ENCODE assay signal across 20 cellular contexts in the genomic region with DNA sequence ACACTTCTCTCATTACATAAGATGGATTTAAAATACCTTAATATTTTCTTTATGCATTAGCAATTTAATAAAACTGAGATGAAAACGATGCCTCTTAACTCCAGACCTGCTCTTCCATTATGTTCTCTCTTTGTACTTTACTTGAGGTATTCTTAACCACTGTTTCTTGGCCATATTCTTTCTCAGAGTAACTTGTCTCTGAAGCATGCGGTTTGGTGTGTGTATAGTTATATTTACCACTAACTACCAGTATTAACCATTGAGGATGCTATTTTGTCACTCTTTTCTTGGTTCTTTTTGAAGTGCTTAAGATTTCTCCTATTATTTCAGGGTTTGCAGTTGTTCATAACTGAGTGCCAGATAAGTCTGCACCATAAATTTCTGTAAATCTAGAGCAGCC.
"Had no signal": no experiment of that assay in that cellular context is flagged by ENCODE, and none has a peak within 500 bp of the region (broad histone marks: within the 10 kb centered on the region; RNA-seq: fewer than 3 reads in every experiment).

No MANE protein-coding gene starts in this region.

- H3K27ac Mint-ChIP-seq: activated CD4-positive, alpha-beta memory T cell treated with anti-CD3 and anti-CD28 coated beads for 36 hours; dendritic cell treated with granulocyte-macrophage colony-stimulating factor and Interleukin-4, amounts not matched to agents 40 ng/mL and 50 ng/mL, for 4 days; naive thymus-derived CD8-positive, alpha-beta T cell had no signal

- H3K4me3 Mint-ChIP-seq: activated CD4-positive, alpha-beta memory T cell treated with anti-CD3 and anti-CD28 coated beads for 36 hours; dendritic cell treated with granulocyte-macrophage colony-stimulating factor and Interleukin-4, amounts not matched to agents 40 ng/mL and 50 ng/mL, for 4 days; naive thymus-derived CD8-positive, alpha-beta T cell had no signal

- H3K27me3 ChIP-seq: breast epithelium, foreskin keratinocyte, tibial nerve, uterus had no signal

- H3K9me3 ChIP-seq: breast epithelium, left ventricle myocardium inferior, tibial nerve, uterus had no signal

- H3K9me3 Mint-ChIP-seq: activated CD4-positive, alpha-beta memory T cell treated with anti-CD3 and anti-CD28 coated beads for 36 hours; dendritic cell treated with granulocyte-macrophage colony-stimulating factor and Interleukin-4, amounts not matched to agents 40 ng/mL and 50 ng/mL, for 4 days; naive thymus-derived CD8-positive, alpha-beta T cell had no signal

- H3K4me1 ChIP-seq: breast epithelium, foreskin keratinocyte, uterus had no signal

- H3K27me3 Mint-ChIP-seq: activated CD4-positive, alpha-beta memory T cell treated with anti-CD3 and anti-CD28 coated beads for 36 hours; dendritic cell treated with granulocyte-macrophage colony-stimulating factor and Interleukin-4, amounts not matched to agents 40 ng/mL and 50 ng/mL, for 4 days; naive thymus-derived CD8-positive, alpha-beta T cell had no signal

- DNase-seq: activated CD4-positive, alpha-beta memory T cell treated with anti-CD3 and anti-CD28 coated beads for 36 hours; activated CD4-positive, CD25-positive, alpha-beta regulatory T cell treated with anti-CD3 and anti-CD28 coated beads, Interleukin-2, amount 50 U/mL, for 72 hours; activated CD8-positive, alpha-beta memory T cell treated with anti-CD3 and anti-CD28 coated beads, Interleukin-2, amount 50 U/mL, for 48 hours; aorta; cerebellar nuclear complex; effector memory CD4-positive, alpha-beta T cell; foreskin keratinocyte; glutamatergic neuron; hypothalamus; left ventricle myocardium inferior; naive thymus-derived CD8-positive, alpha-beta T cell; nucleus accumbens; posterior cingulate gyrus; stimulated activated CD4-positive, alpha-beta T cell treated with anti-CD3 and anti-CD28 coated beads, Interleukin-15, amount 100 ng/mL, for 24 hours; stimulated activated CD4-positive, alpha-beta T cell treated with anti-CD3 and anti-CD28 coated beads, Interleukin-4, amount 100 ng/mL, for 1 hour; stimulated activated naive CD4-positive, alpha-beta T cell; uterus had no signal

- H3K4me3 ChIP-seq: breast epithelium, left ventricle myocardium inferior, tibial nerve, uterus had no signal

- H3K36me3 ChIP-seq: breast epithelium, uterus had no signal

- H3K27ac ChIP-seq: breast epithelium, foreskin keratinocyte, left ventricle myocardium inferior, tibial nerve, uterus had no signal

- ATAC-seq: foreskin keratinocyte; naive thymus-derived CD8-positive, alpha-beta T cell had no signal
